ENCODE assay signal across 12 cellular contexts in the genomic region with DNA sequence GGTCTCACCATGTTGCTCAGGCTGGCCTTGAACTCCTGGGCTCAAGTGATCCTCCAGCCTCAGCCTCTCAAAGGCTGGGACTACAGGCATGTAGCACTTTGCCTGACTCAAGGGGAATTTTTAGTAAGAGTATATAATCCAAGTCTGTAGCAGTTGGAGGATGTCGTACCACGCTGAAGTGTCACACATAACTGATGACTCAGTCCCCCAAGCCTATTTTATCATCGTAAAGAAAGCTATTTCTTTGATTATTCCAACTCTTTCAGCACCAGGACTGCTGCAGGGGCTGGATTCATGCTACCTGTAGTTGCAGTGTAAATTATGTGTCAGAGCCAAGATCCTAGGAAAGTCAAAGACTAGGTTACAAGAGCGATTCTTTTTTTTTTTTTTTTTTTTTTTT. TPM values are rescaled to one million over a fixed set of nuclear protein-coding genes. Genes with fewer than 3 reads are reported as not detected.
DNase-seq lines count a peak whose midpoint lies in the region; ATAC-seq and TF ChIP-seq lines count a peak whose summit lies in the region.
"Had no signal": no experiment of that assay in that cellular context is flagged by ENCODE, and none has a peak within 500 bp of the region (broad histone marks: within the 10 kb centered on the region; RNA-seq: fewer than 3 reads in every experiment).

No MANE protein-coding gene starts in this region.

- H3K4me3 ChIP-seq in smooth muscle cell = no peak overlapping the region

- H3K4me1 ChIP-seq in smooth muscle cell (ENCODE audit: low read depth) = peaks cover 15% of the 10 kb centered on the region

- DNase-seq in T-helper 1 cell (no peak), HCEC 1CT (peak; percentile 29), natural killer cell (no peak), SW 1271 (lab: John Stamatoyannopoulos, UW) (no peak), smooth muscle cell (lab: John Stamatoyannopoulos, UW; ENCODE audit: unreplicated experiment) (no peak)
- DNase-seq in activated naive CD8-positive, alpha-beta T cell treated with anti-CD3 and anti-CD28 coated beads for 36 hours = no peak
- DNase-seq: NCI-H345; stimulated activated CD4-positive, alpha-beta T cell treated with anti-CD3 and anti-CD28 coated beads, Interleukin-12 subunit alpha, Interleukin-12 subunit beta, amount 100 ng/mL, for 4 hours; T-helper 9 cell; upper lobe of left lung had no signal

- no peak overlapping the region for H3K27ac ChIP-seq in smooth muscle cell (ENCODE audit: low read depth)

- H3K9ac ChIP-seq in smooth muscle cell (ENCODE audit: low read depth) = no peak overlapping the region

- 46% methylated on average over 4 of the region's 4 CpGs for WGBS in smooth muscle cell (ENCODE audit: low lambda C conversion rate)

- peaks cover 4% of the 10 kb centered on the region for H3K9me3 Mint-ChIP-seq in T-helper 1 cell treated with Interleukin-12 subunit alpha and Interleukin-12 subunit beta and Interleukin-4 antibody, amounts not matched to agents 30 μg/mL and 1 μg/mL, for 36 hours
- H3K9me3 Mint-ChIP-seq in activated naive CD8-positive, alpha-beta T cell treated with anti-CD3 and anti-CD28 coated beads for 36 hours = peaks cover 2% of the 10 kb centered on the region
- no peaks in the 10 kb centered on the region for H3K9me3 Mint-ChIP-seq in natural killer cell
- H3K9me3 Mint-ChIP-seq in stimulated activated memory B cell treated with anti-CD40 and anti-IgM and Interleukin-4, amounts not matched to agents 10 μg/mL and 1 μg/mL and 100 μg/mL, for 72 hours = peaks cover 3% of the 10 kb centered on the region

- peaks cover 25% of the 10 kb centered on the region for H3K4me1 Mint-ChIP-seq in T-helper 1 cell treated with Interleukin-12 subunit alpha and Interleukin-12 subunit beta and Interleukin-4 antibody, amounts not matched to agents 30 μg/mL and 1 μg/mL, for 36 hours (ENCODE audit: low read depth)
- H3K4me1 Mint-ChIP-seq in activated naive CD8-positive, alpha-beta T cell treated with anti-CD3 and anti-CD28 coated beads for 36 hours = peaks cover 26% of the 10 kb centered on the region
- peaks cover 9 to 17% of the 10 kb centered on the region in 2 donors for H3K4me1 Mint-ChIP-seq in natural killer cell
- H3K4me1 Mint-ChIP-seq in stimulated activated memory B cell treated with anti-CD40 and anti-IgM and Interleukin-4, amounts not matched to agents 10 μg/mL and 1 μg/mL and 100 μg/mL, for 72 hours = peaks cover 15% of the 10 kb centered on the region

- H3K9me3 ChIP-seq in smooth muscle cell (replicated peaks; ENCODE audit: low read depth) = no peaks in the 10 kb centered on the region
- H3K9me3 ChIP-seq: upper lobe of left lung had no signal

- no peaks in the 10 kb centered on the region for H3K27me3 ChIP-seq in smooth muscle cell (ENCODE audit: low read depth)
- H3K27me3 ChIP-seq: upper lobe of left lung had no signal

- intact Hi-C loops in natural killer cell (cut with micrococcal nuclease) = no loop called here

- H3K27me3 Mint-ChIP-seq in T-helper 1 cell treated with Interleukin-12 subunit alpha and Interleukin-12 subunit beta and Interleukin-4 antibody, amounts not matched to agents 30 μg/mL and 1 μg/mL, for 36 hours (ENCODE audit: low read depth) = no peaks in the 10 kb centered on the region
- H3K27me3 Mint-ChIP-seq in activated naive CD8-positive, alpha-beta T cell treated with anti-CD3 and anti-CD28 coated beads for 36 hours = no peaks in the 10 kb centered on the region
- peaks cover 0 to 11% of the 10 kb centered on the region in 2 donors for H3K27me3 Mint-ChIP-seq in natural killer cell (ENCODE audit: low read depth in 2 of 2)
- H3K27me3 Mint-ChIP-seq in stimulated activated memory B cell treated with anti-CD40 and anti-IgM and Interleukin-4, amounts not matched to agents 10 μg/mL and 1 μg/mL and 100 μg/mL, for 72 hours = no peaks in the 10 kb centered on the region

- no peak for TF ChIP-seq CTCF in natural killer cell (IDR thresholded peaks at IDR 0.05)
- TF ChIP-seq CTCF in smooth muscle cell (IDR thresholded peaks at IDR 0.05; ENCODE audit: borderline replicate concordance, insufficient read depth, poor library complexity, severe bottlenecking) = no peak

- H3K4me3 Mint-ChIP-seq in T-helper 1 cell treated with Interleukin-12 subunit alpha and Interleukin-12 subunit beta and Interleukin-4 antibody, amounts not matched to agents 30 μg/mL and 1 μg/mL, for 36 hours = peak overlapping the region; percentile 50
- peak overlapping the region; percentile 54 for H3K4me3 Mint-ChIP-seq in activated naive CD8-positive, alpha-beta T cell treated with anti-CD3 and anti-CD28 coated beads for 36 hours
- H3K4me3 Mint-ChIP-seq in natural killer cell = peak overlapping the region; percentile 74
- H3K4me3 Mint-ChIP-seq in stimulated activated memory B cell treated with anti-CD40 and anti-IgM and Interleukin-4, amounts not matched to agents 10 μg/mL and 1 μg/mL and 100 μg/mL, for 72 hours = no peak overlapping the region

- H3K79me2 ChIP-seq in smooth muscle cell (ENCODE audit: low read depth) = peaks cover 32% of the 10 kb centered on the region

- no peaks in the 10 kb centered on the region for H3K36me3 ChIP-seq in smooth muscle cell (ENCODE audit: low read depth)
- H3K36me3 ChIP-seq: upper lobe of left lung had no signal

- H3K36me3 Mint-ChIP-seq in T-helper 1 cell treated with Interleukin-12 subunit alpha and Interleukin-12 subunit beta and Interleukin-4 antibody, amounts not matched to agents 30 μg/mL and 1 μg/mL, for 36 hours (ENCODE audit: low read depth) = no peaks in the 10 kb centered on the region
- peaks cover under 1% of the 10 kb centered on the region for H3K36me3 Mint-ChIP-seq in activated naive CD8-positive, alpha-beta T cell treated with anti-CD3 and anti-CD28 coated beads for 36 hours
- no peaks in the 10 kb centered on the region for H3K36me3 Mint-ChIP-seq in natural killer cell
- H3K36me3 Mint-ChIP-seq in stimulated activated memory B cell treated with anti-CD40 and anti-IgM and Interleukin-4, amounts not matched to agents 10 μg/mL and 1 μg/mL and 100 μg/mL, for 72 hours = no peaks in the 10 kb centered on the region

- peaks cover 29% of the 10 kb centered on the region for H4K20me1 ChIP-seq in smooth muscle cell (ENCODE audit: low read depth)

- H3K27ac Mint-ChIP-seq in T-helper 1 cell treated with Interleukin-12 subunit alpha and Interleukin-12 subunit beta and Interleukin-4 antibody, amounts not matched to agents 30 μg/mL and 1 μg/mL, for 36 hours = no peak overlapping the region
- no peak overlapping the region for H3K27ac Mint-ChIP-seq in activated naive CD8-positive, alpha-beta T cell treated with anti-CD3 and anti-CD28 coated beads for 36 hours
- no peak overlapping the region for H3K27ac Mint-ChIP-seq in natural killer cell
- no peak overlapping the region for H3K27ac Mint-ChIP-seq in stimulated activated memory B cell treated with anti-CD40 and anti-IgM and Interleukin-4, amounts not matched to agents 10 μg/mL and 1 μg/mL and 100 μg/mL, for 72 hours

- H3K4me2 ChIP-seq in smooth muscle cell = no peak overlapping the region

- no peak for ATAC-seq in natural killer cell
- ATAC-seq in stimulated activated memory B cell treated with anti-CD40 and anti-IgM and Interleukin-4, amounts not matched to agents 10 μg/mL and 1 μg/mL and 100 μg/mL, for 72 hours = no peak

- no peak overlapping the region for H2AFZ ChIP-seq in smooth muscle cell (ENCODE audit: low read depth)

- H3F3A ChIP-seq in smooth muscle cell (ENCODE audit: low read depth) = no peaks in the 10 kb centered on the region

RNA-seq across cellular contexts. Expression of a gene that starts 1.4 kb away (rescaled TPM):
- 10 to 100 TPM; 19.3 to 22.8 TPM for total RNA-seq in activated naive CD8-positive, alpha-beta T cell treated with anti-CD3 and anti-CD28 coated beads for 36 hours
- 10 to 100 TPM in 2 of 3 donors, 1 to 10 TPM in 1; 8.4 to 14.4 (median 11.1) TPM for total RNA-seq in natural killer cell
- total RNA-seq in smooth muscle cell = 62.6 and 82.8 TPM in 2 replicates
- 20.0 and 32.3 TPM in 2 replicates for polyA plus RNA-seq in smooth muscle cell

RNA-seq across cellular contexts. Expression of a gene that starts 39.3 kb away (rescaled TPM):
- total RNA-seq in activated naive CD8-positive, alpha-beta T cell treated with anti-CD3 and anti-CD28 coated beads for 36 hours = 10 to 100 TPM; 39.6 to 41.4 TPM
- total RNA-seq in natural killer cell = 100 to 1,000 TPM; 121 to 130 (median 125) TPM
- 27.1 and 28.8 TPM in 2 replicates for total RNA-seq in smooth muscle cell
- 33.1 and 41.3 TPM in 2 replicates for polyA plus RNA-seq in smooth muscle cell
